ENCODE assay signal across 9 cellular contexts in the genomic region with DNA sequence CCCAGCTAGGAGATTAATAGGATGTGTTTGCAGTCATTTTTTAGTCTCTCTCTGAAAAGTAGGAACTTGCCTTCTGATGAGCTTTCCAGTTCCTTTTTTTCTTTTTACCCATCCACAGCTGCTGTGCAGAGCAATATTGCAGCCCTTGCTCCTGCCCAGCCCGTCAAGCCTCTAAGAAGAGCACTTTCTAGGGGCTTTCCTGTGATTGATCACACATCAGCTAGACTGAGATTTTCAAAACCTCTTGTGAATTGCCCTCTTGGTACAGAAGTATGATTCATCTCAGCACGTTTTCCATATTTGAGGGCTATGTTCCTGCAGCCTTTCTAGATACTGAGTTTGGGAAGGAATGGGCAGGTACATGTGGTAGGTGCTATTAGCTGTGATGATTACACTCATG.
A peak's percentile ranks its signal among the peaks of the same experiment; 100 is the strongest.
DNase-seq lines count a peak whose midpoint lies in the region; ATAC-seq, FAIRE-seq and TF ChIP-seq lines count a peak whose summit lies in the region.
"Had no signal": no experiment of that assay in that cellular context is flagged by ENCODE, and none has a peak within 500 bp of the region (broad histone marks: within the 10 kb centered on the region; RNA-seq: fewer than 3 reads in every experiment).

No MANE protein-coding gene starts in this region.

- POLR2A ChIA-PET in A549 (lab: Yijun Ruan, JAX) = no interaction called here
- POLR2A ChIA-PET in CD4-positive, alpha-beta T cell (lab: Charles Lee) = no interaction called here

- no peak overlapping the region for H3K4me3 Mint-ChIP-seq in CD4-positive, alpha-beta T cell

- ATAC-seq in A549 (no peak), GM19351 (IDR thresholded peaks at IDR 0.05; ENCODE audit: unreplicated experiment) (peak; percentile 96), HG02938 (IDR thresholded peaks at IDR 0.05; ENCODE audit: unreplicated experiment) (peak; percentile 89), left lung (no peak)
- ATAC-seq in CD4-positive, alpha-beta T cell (ENCODE audit: poor library complexity) = no peak

- TF ChIP-seq RAD21 in A549 (conservative IDR thresholded peaks at IDR 0.05 in 1 of 2, IDR thresholded peaks at IDR 0.05 in 1 of 2) = no peak

- H3K9me3 Mint-ChIP-seq in CD4-positive, alpha-beta T cell = no peaks in the 10 kb centered on the region

- intact Hi-C loops in CD4-positive, alpha-beta T cell (cut with DNase I, micrococcal nuclease) = no loop called here
- intact Hi-C loops in ovary (cut with DNase I) = no loop called here
- intact Hi-C loops in adrenal gland (cut with DNase I) = no loop called here
- intact Hi-C loops in left lung (cut with DNase I) = no loop called here

- CTCF ChIA-PET in A549 (lab: Yijun Ruan, JAX) = interaction anchor here (0.6 to 3.2 kb wide), 4 partner anchors 13 to 121 kb away, joined by 3 to 15 read pairs (median 4); a partner anchor contains a TSS
- CTCF ChIA-PET in CD4-positive, alpha-beta T cell (lab: Charles Lee) = no interaction called here

- no peaks in the 10 kb centered on the region for H3K27me3 ChIP-seq in CD4-positive, alpha-beta T cell (ENCODE audit: control insufficient read depth, insufficient read depth, low read length)
- H3K27me3 ChIP-seq in ovary (no peaks in the 10 kb centered on the region), adrenal gland (no peaks in the 10 kb centered on the region), left lung (no peaks in the 10 kb centered on the region)
- H3K27me3 ChIP-seq: Peyer's patch had no signal

- H3K4me1 Mint-ChIP-seq in CD4-positive, alpha-beta T cell (ENCODE audit: low read depth) = peaks cover 20% of the 10 kb centered on the region

- H3K9me3 ChIP-seq in A549 (no peaks in the 10 kb centered on the region), ovary (no peaks in the 10 kb centered on the region), adrenal gland (replicated peaks in 1 of 3) (no peaks in the 10 kb centered on the region), left lung (no peaks in the 10 kb centered on the region)
- no peaks in the 10 kb centered on the region for H3K9me3 ChIP-seq in CD4-positive, alpha-beta T cell (ENCODE audit: control insufficient read depth, low read length)
- H3K9me3 ChIP-seq: Peyer's patch had no signal

- peak overlapping the region; percentile 97 for H3K27ac ChIP-seq in A549
- H3K27ac ChIP-seq in CD4-positive, alpha-beta T cell (ENCODE audit: low read depth, low read length) = no peak overlapping the region
- H3K27ac ChIP-seq in ovary = no peak overlapping the region
- H3K27ac ChIP-seq in adrenal gland = no peak overlapping the region
- peak overlapping the region in 1 of 2 donors; percentile 55 for H3K27ac ChIP-seq in left lung
- H3K27ac ChIP-seq: Peyer's patch had no signal

- no peaks in the 10 kb centered on the region for H3K27me3 Mint-ChIP-seq in CD4-positive, alpha-beta T cell

- TF ChIP-seq EP300 in A549 (IDR thresholded peaks at IDR 0.05) = no peak
- no peak for TF ChIP-seq EP300 in ovary (IDR thresholded peaks at IDR 0.05)

- no peak for FAIRE-seq in A549 (lab: Jason Lieb, UNC)

- TF ChIP-seq CTCF in A549 (IDR thresholded peaks at IDR 0.05) (no peak), NB4 (IDR thresholded peaks at IDR 0.05; ENCODE audit: low read depth, low read length) (no peak), ovary (IDR thresholded peaks at IDR 0.05) (no peak), adrenal gland (IDR thresholded peaks at IDR 0.05) (no peak), left lung (IDR thresholded peaks at IDR 0.05) (no peak)
- no peak for TF ChIP-seq CTCF in CD4-positive, alpha-beta T cell (IDR thresholded peaks at IDR 0.05)

- H3K36me3 Mint-ChIP-seq in CD4-positive, alpha-beta T cell (ENCODE audit: low read depth) = no peaks in the 10 kb centered on the region

- H3K4me2 ChIP-seq in A549 = peak overlapping the region; percentile 79

- DNase-seq in A549 (ENCODE audit: low read depth in 1 of 2, low spot score in 1 of 2) = no peak
- DNase-seq in NB4 (ENCODE audit: low read depth) = peak; percentile 11
- no peak for DNase-seq in CD4-positive, alpha-beta T cell
- DNase-seq in ovary = no peak
- no peak for DNase-seq in adrenal gland
- no peak for DNase-seq in left lung
- DNase-seq: Peyer's patch had no signal

- H3K27ac Mint-ChIP-seq in CD4-positive, alpha-beta T cell = no peak overlapping the region

- H3K4me1 ChIP-seq in A549 = peaks cover 58% of the 10 kb centered on the region
- peaks cover 16% of the 10 kb centered on the region for H3K4me1 ChIP-seq in ovary (ENCODE audit: insufficient read depth)
- H3K4me1 ChIP-seq in adrenal gland (replicated peaks in 1 of 2) = peaks cover 0 to 25% of the 10 kb centered on the region in 2 donors
- peaks cover 37 to 38% of the 10 kb centered on the region in 2 donors for H3K4me1 ChIP-seq in left lung

- 47% methylated on average over 2 of the region's 2 CpGs for WGBS in A549 (ENCODE audit: missing lambda C conversion rate)
- WGBS in ovary, 3 donors = 87 to 95% (median 90%) methylated on average over 2 of the region's 2 CpGs
- WGBS in adrenal gland, 4 donors = 70 to 86% (median 82%) methylated on average over 2 of the region's 2 CpGs

- TF ChIP-seq POLR2A in A549 (IDR thresholded peaks at IDR 0.05; ENCODE audit: low read length) = no peak
- TF ChIP-seq POLR2A in NB4 (IDR thresholded peaks at IDR 0.05; ENCODE audit: extremely low read depth, insufficient read length) = no peak
- TF ChIP-seq POLR2A in ovary (IDR thresholded peaks at IDR 0.05) = no peak
- no peak for TF ChIP-seq POLR2A in adrenal gland (IDR thresholded peaks at IDR 0.05)

- no peak overlapping the region for H3K4me3 ChIP-seq in A549
- H3K4me3 ChIP-seq in NB4 (ENCODE audit: low read depth, low read length) = no peak overlapping the region
- no peak overlapping the region for H3K4me3 ChIP-seq in ovary
- no peak overlapping the region for H3K4me3 ChIP-seq in adrenal gland
- H3K4me3 ChIP-seq in left lung = no peak overlapping the region
- H3K4me3 ChIP-seq: Peyer's patch had no signal

- H3K36me3 ChIP-seq in ovary (no peaks in the 10 kb centered on the region), adrenal gland (replicated peaks in 1 of 2) (no peaks in the 10 kb centered on the region), left lung (no peaks in the 10 kb centered on the region)
- H3K36me3 ChIP-seq: Peyer's patch had no signal

TF ChIP-seq in A549, 52 proteins besides CTCF, POLR2A, EP300 and RAD21:
- peak; percentile 42; the same call in 1 of the 2 replicates for TF ChIP-seq KDM1A (IDR thresholded peaks at IDR 0.05; ENCODE audit: low read depth)
- TF ChIP-seq CBX8 (IDR thresholded peaks at IDR 0.05) = no peak
- no peak for TF ChIP-seq FOSL2 (IDR thresholded peaks at IDR 0.05)
- TF ChIP-seq FOSL2 (CRISPR knock-in tag; IDR thresholded peaks at IDR 0.05) = 0 out of 2 replicates have a peak, but pooled peaks have one; percentile 15
- TF ChIP-seq EHMT2 (IDR thresholded peaks at IDR 0.05; ENCODE audit: low read depth) = no peak
- no peak for TF ChIP-seq HDAC2 (IDR thresholded peaks at IDR 0.05)

Comparison
In these comparisons a context has a peak if more than half of its experiments do, and no peak if none do; other contexts are left out.
1. ATAC-seq: peak in GM19351 (single experiment) and HG02938 (single experiment); none in A549 (0 of 2), CD4-positive, alpha-beta T cell (single experiment) and left lung (single experiment).
2. H3K27ac ChIP-seq: peak in A549 (2 of 2); none in CD4-positive, alpha-beta T cell (single experiment), ovary (0 of 2) and adrenal gland (0 of 5).